ENCODE assay signal across 7 cellular contexts in genomic region chr11:128717581-128717980, GRCh38. TPM values are rescaled to one million over a fixed set of nuclear protein-coding genes. Genes with fewer than 3 reads are reported as not detected.
DNase-seq lines count a peak whose midpoint lies in the region; ATAC-seq and TF ChIP-seq lines count a peak whose summit lies in the region.

No MANE protein-coding gene starts in this region.

- peak overlapping the region; percentile 99 for H3K27ac Mint-ChIP-seq in stimulated activated effector memory CD8-positive, alpha-beta T cell treated with anti-CD3 and anti-CD28 coated beads, Interleukin-12 subunit alpha, Interleukin-12 subunit beta, amount 100 ng/mL, for 72 hours

- DNase-seq in GM12865 (ENCODE audit: low read depth) (peak; percentile 58), Peyer's patch (no peak), esophagus squamous epithelium (lab: John Stamatoyannopoulos, UW) (no peak), NCI-H1694 treated with DMSO at 0.1 percent for 48 hours (lab: John Stamatoyannopoulos, UW) (no peak), tibial artery (no peak)
- no peak for DNase-seq in stimulated activated effector memory CD8-positive, alpha-beta T cell treated with anti-CD3 and anti-CD28 coated beads, Interleukin-12 subunit alpha, Interleukin-12 subunit beta, amount 100 ng/mL, for 72 hours (ENCODE audit: low spot score in 2 of 2)

- ATAC-seq in stimulated activated effector memory CD8-positive, alpha-beta T cell treated with anti-CD3 and anti-CD28 coated beads, Interleukin-12 subunit alpha, Interleukin-12 subunit beta, amount 100 ng/mL, for 72 hours, result no peak
- ATAC-seq in HG02623 (IDR thresholded peaks at IDR 0.05; ENCODE audit: unreplicated experiment), result no peak

- intact Hi-C loops in esophagus squamous epithelium (cut with DNase I) (no loop called here), tibial artery (cut with DNase I; ENCODE audit: low total_unique reads) (no loop called here)

- H3K4me1 ChIP-seq in Peyer's patch (peaks cover 7 to 56% (median 44%) of the 10 kb centered on the region in 4 donors), esophagus squamous epithelium (peaks cover 17 to 87% (median 21%) of the 10 kb centered on the region in 3 donors), tibial artery (peaks cover 0 to 31% (median 7%) of the 10 kb centered on the region in 4 donors)

- TF ChIP-seq CTCF in GM12865 (IDR thresholded peaks at IDR 0.05; ENCODE audit: insufficient read depth, low read depth, low read length, missing control alignments) (no peak), Peyer's patch (IDR thresholded peaks at IDR 0.05) (no peak), esophagus squamous epithelium (IDR thresholded peaks at IDR 0.05) (no peak), tibial artery (IDR thresholded peaks at IDR 0.05) (no peak)

- H3K9me3 ChIP-seq in Peyer's patch (no peaks in the 10 kb centered on the region), esophagus squamous epithelium (no peaks in the 10 kb centered on the region), tibial artery (no peaks in the 10 kb centered on the region)

- H3K9me3 Mint-ChIP-seq in stimulated activated effector memory CD8-positive, alpha-beta T cell treated with anti-CD3 and anti-CD28 coated beads, Interleukin-12 subunit alpha, Interleukin-12 subunit beta, amount 100 ng/mL, for 72 hours, result no peaks in the 10 kb centered on the region

- peak overlapping the region; percentile 79 for H3K4me3 Mint-ChIP-seq in stimulated activated effector memory CD8-positive, alpha-beta T cell treated with anti-CD3 and anti-CD28 coated beads, Interleukin-12 subunit alpha, Interleukin-12 subunit beta, amount 100 ng/mL, for 72 hours

- H3K27me3 ChIP-seq in Peyer's patch (no peaks in the 10 kb centered on the region), esophagus squamous epithelium (no peaks in the 10 kb centered on the region), tibial artery (peaks cover 0 to 2% of the 10 kb centered on the region in 2 donors)

- peak overlapping the region; percentile 70 to 81 (median 76) for H3K27ac ChIP-seq in Peyer's patch
- peak overlapping the region; percentile 49 to 83 (median 76) for H3K27ac ChIP-seq in esophagus squamous epithelium
- peak overlapping the region in 1 of 2 donors; percentile 43 for H3K27ac ChIP-seq in tibial artery

- H3K4me3 ChIP-seq in GM12865 (ENCODE audit: low read depth, low read length), result no peak overlapping the region; the same call in 1 of the 2 replicates
- H3K4me3 ChIP-seq in Peyer's patch, result peak overlapping the region in 1 of 4 donors; percentile 2
- H3K4me3 ChIP-seq in esophagus squamous epithelium, result no peak overlapping the region
- H3K4me3 ChIP-seq in tibial artery, result no peak overlapping the region

- peaks cover 98% of the 10 kb centered on the region for H3K4me1 Mint-ChIP-seq in stimulated activated effector memory CD8-positive, alpha-beta T cell treated with anti-CD3 and anti-CD28 coated beads, Interleukin-12 subunit alpha, Interleukin-12 subunit beta, amount 100 ng/mL, for 72 hours

- no peak for TF ChIP-seq POLR2A in Peyer's patch (IDR thresholded peaks at IDR 0.05)
- no peak for TF ChIP-seq POLR2A in esophagus squamous epithelium (IDR thresholded peaks at IDR 0.05)

- H3K36me3 ChIP-seq in Peyer's patch (no peaks in the 10 kb centered on the region), esophagus squamous epithelium (no peaks in the 10 kb centered on the region), tibial artery (no peaks in the 10 kb centered on the region)

- peaks cover 37% of the 10 kb centered on the region for H3K36me3 Mint-ChIP-seq in stimulated activated effector memory CD8-positive, alpha-beta T cell treated with anti-CD3 and anti-CD28 coated beads, Interleukin-12 subunit alpha, Interleukin-12 subunit beta, amount 100 ng/mL, for 72 hours

RNA-seq across cellular contexts. Expression of gene FLI1, which starts 23.7 kb away (rescaled TPM):
- total RNA-seq in Peyer's patch (10 to 100 TPM in 3 of 4 donors, 1 to 10 TPM in 1; 7.7 to 66.8 (median 15.3) TPM), esophagus squamous epithelium (10 to 100 TPM in 2 of 4 donors, 1 to 10 TPM in 2; 1.5 to 24.6 (median 7.4) TPM)
